In the genomic region with DNA sequence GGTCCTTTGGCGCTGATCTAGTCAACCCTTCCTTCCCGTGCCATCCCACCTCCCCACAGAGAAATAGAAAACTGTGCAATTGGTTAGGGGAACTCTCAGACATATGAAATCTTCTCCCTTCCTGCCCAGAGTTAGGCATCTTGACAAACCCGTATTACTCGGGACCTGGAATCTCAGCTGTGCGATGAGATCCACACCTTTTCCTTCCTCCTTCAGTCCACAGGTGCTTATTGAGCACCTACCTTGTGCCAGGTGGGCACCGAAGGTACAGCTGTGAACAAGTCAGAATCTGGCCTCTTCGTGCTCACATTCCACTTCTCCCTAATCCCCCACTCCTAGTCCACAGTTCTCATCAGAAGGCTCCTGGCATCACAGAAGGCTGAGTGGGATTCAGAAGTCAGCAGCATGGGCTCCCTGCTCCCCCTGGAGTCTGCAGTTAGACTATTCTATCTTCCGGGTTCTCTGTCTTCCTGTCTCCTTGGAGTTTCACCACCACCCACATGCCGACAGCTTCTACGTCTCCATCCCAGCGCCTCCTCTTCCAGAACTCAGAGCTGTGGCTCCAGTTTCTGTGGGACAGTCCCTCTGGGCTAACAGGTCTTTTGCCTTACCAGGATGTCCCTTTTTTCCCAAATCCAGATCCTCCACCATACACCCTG, we compare ENCODE assay signal across 13 cellular contexts. TPM values are rescaled to one million over a fixed set of nuclear protein-coding genes. Genes with fewer than 3 reads are reported as not detected.
A peak's percentile ranks its signal among the peaks of the same experiment; 100 is the strongest.
DNase-seq lines count a peak whose midpoint lies in the region; TF ChIP-seq lines count a peak whose summit lies in the region.
"Had no signal": no experiment of that assay in that cellular context is flagged by ENCODE, and none has a peak within 500 bp of the region (broad histone marks: within the 10 kb centered on the region; RNA-seq: fewer than 3 reads in every experiment).

No MANE protein-coding gene starts in this region.

- H3K27ac Mint-ChIP-seq in Calu3 (ENCODE audit: unreplicated experiment): no peak overlapping the region

- no peaks in the 10 kb centered on the region for H3K9me3 Mint-ChIP-seq in Calu3 (ENCODE audit: low read depth, unreplicated experiment)

- H2AK5ac ChIP-seq in neuronal stem cell (ENCODE audit: low read depth, low read length): no peak overlapping the region

- H3K9me3 ChIP-seq in adipocyte (ENCODE audit: control insufficient read depth, low read length) (no peaks in the 10 kb centered on the region), neuronal stem cell (replicated peaks in 1 of 2; ENCODE audit: control insufficient read depth in 2 of 2, insufficient read depth in 1 of 2, low read depth in 1 of 2, low read length in 2 of 2) (no peaks in the 10 kb centered on the region)
- H3K9me3 ChIP-seq: adrenal gland, BLaER1, transverse colon had no signal

- TF ChIP-seq CTCF in HFF-Myc (IDR thresholded peaks at IDR 0.05; ENCODE audit: low read depth, low read length, missing control alignments): peak; percentile 24
- no peak for TF ChIP-seq CTCF in Calu3 (IDR thresholded peaks at IDR 0.05; ENCODE audit: unreplicated experiment)

- H3K36me3 Mint-ChIP-seq in Calu3 (ENCODE audit: insufficient read depth, unreplicated experiment): peaks cover 5% of the 10 kb centered on the region

- no peak overlapping the region for H3K9ac ChIP-seq in adipocyte (ENCODE audit: low read length)
- H3K9ac ChIP-seq in neuronal stem cell (ENCODE audit: low read depth, low read length, poor library complexity): no peak overlapping the region
- H3K9ac ChIP-seq: BLaER1 had no signal

- H3K23ac ChIP-seq in neuronal stem cell (ENCODE audit: low read depth, low read length, poor library complexity): no peak overlapping the region

- H3K27me3 Mint-ChIP-seq in Calu3 (ENCODE audit: unreplicated experiment): peaks cover 40% of the 10 kb centered on the region

- no peak overlapping the region for H4K91ac ChIP-seq in neuronal stem cell (ENCODE audit: low read depth, low read length, poor library complexity)

- H2BK120ac ChIP-seq in neuronal stem cell (ENCODE audit: low read depth, low read length): no peak overlapping the region

- DNase-seq in NCI-H748 (lab: John Stamatoyannopoulos, UW; ENCODE audit: unreplicated experiment) (peak; percentile 20), NCI-H748 treated with DMSO at 0.1 percent for 48 hours (lab: John Stamatoyannopoulos, UW) (no peak), HFF-Myc (ENCODE audit: extremely low read depth, low read depth) (no peak), adipocyte (ENCODE audit: low read depth) (peak; percentile 32), neuronal stem cell (ENCODE audit: low spot score) (no peak), SW480 (ENCODE audit: low spot score) (no peak), Calu3 (no peak), SIG-M5 treated with dmso at 0.1 percent for 504 hours (lab: John Stamatoyannopoulos, UW; ENCODE audit: unreplicated experiment) (no peak)
- DNase-seq: kidney had no signal

- intact Hi-C loops in Calu3 (cut with micrococcal nuclease; ENCODE audit: unreplicated experiment): loop anchor here (1.0 kb wide), 1 partner anchor 51 kb away; no protein-coding TSS in a partner anchor

- peak overlapping the region; percentile 26 for H2BK5ac ChIP-seq in neuronal stem cell (ENCODE audit: low read length)

- H3K4me2 ChIP-seq in neuronal stem cell (ENCODE audit: insufficient read depth, low read length, poor library complexity, severe bottlenecking): no peak overlapping the region
- H3K4me2 ChIP-seq: BLaER1 had no signal

- no TSS peak for BruUV-seq in Calu3 (replicated peaks; lab: Mats Ljungman, UMichigan)

- WGBS in neuronal stem cell (ENCODE audit: extremely low coverage in 2 of 2, insufficient read length in 2 of 2, insufficient replicate concordance in 1 of 2), 2 donors: no CpG with 5 or more reads among the region's 11 CpGs

- H2BK15ac ChIP-seq in neuronal stem cell (ENCODE audit: low read length): no peak overlapping the region

- CTCF ChIA-PET in Calu3 (lab: Charles Lee): interaction anchor here (1.5 to 2.1 kb wide), 3 partner anchors 8 to 82 kb away, joined by 3 to 13 read pairs (median 6); no protein-coding TSS in a partner anchor

- H3K27me3 ChIP-seq in adipocyte (replicated peaks; ENCODE audit: control insufficient read depth, insufficient read depth, low read length) (peaks cover 65% of the 10 kb centered on the region), neuronal stem cell (ENCODE audit: control insufficient read depth in 3 of 3, insufficient read depth in 3 of 3, low read depth in 1 of 3, low read length in 3 of 3) (peaks cover 7 to 97% (median 81%) of the 10 kb centered on the region in 3 experiments)
- H3K27me3 ChIP-seq: adrenal gland had no signal

- no peak overlapping the region for H3K18ac ChIP-seq in neuronal stem cell (ENCODE audit: low read length)

- H2AFZ ChIP-seq in neuronal stem cell (ENCODE audit: low read length): no peak overlapping the region

- H2BK12ac ChIP-seq in neuronal stem cell (ENCODE audit: low read length): no peak overlapping the region

- H3K4me1 Mint-ChIP-seq in Calu3 (ENCODE audit: low read depth, unreplicated experiment): peaks cover 50% of the 10 kb centered on the region

- no peaks in the 10 kb centered on the region for H3K79me1 ChIP-seq in neuronal stem cell (ENCODE audit: low read depth, low read length)

- H3K4ac ChIP-seq in neuronal stem cell (ENCODE audit: low read length): no peak overlapping the region

- H3K27ac ChIP-seq in neuronal stem cell (replicated peaks; ENCODE audit: low read length): no peak overlapping the region
- H3K27ac ChIP-seq: BLaER1 had no signal

- peaks cover 6% of the 10 kb centered on the region for H3K4me1 ChIP-seq in adipocyte (ENCODE audit: control insufficient read depth, insufficient read depth, low read length)
- H3K4me1 ChIP-seq in neuronal stem cell (ENCODE audit: control insufficient read depth in 2 of 2, insufficient read depth in 1 of 2, low read depth in 1 of 2, low read length in 2 of 2): peaks cover 0 to 22% of the 10 kb centered on the region in 2 donors

- no peak overlapping the region for H3K4me3 Mint-ChIP-seq in Calu3 (ENCODE audit: low read depth, unreplicated experiment)

- H3K4me3 ChIP-seq in HFF-Myc (replicated peaks; ENCODE audit: low read depth, low read length) (no peak overlapping the region), adipocyte (ENCODE audit: low read length) (no peak overlapping the region), neuronal stem cell (ENCODE audit: low read length in 2 of 2) (no peak overlapping the region)
- H3K4me3 ChIP-seq: adrenal gland, BLaER1, transverse colon had no signal

- no peak overlapping the region for H4K8ac ChIP-seq in neuronal stem cell (ENCODE audit: low read depth, low read length)

- H3K36me3 ChIP-seq in adipocyte (ENCODE audit: control insufficient read depth, insufficient read depth, low read length, severe bottlenecking) (no peaks in the 10 kb centered on the region), neuronal stem cell (replicated peaks in 1 of 2; ENCODE audit: control insufficient read depth in 2 of 2, insufficient read depth in 2 of 2, low read length in 2 of 2) (no peaks in the 10 kb centered on the region)
- H3K36me3 ChIP-seq: adrenal gland, BLaER1, transverse colon had no signal

- no peak overlapping the region for H3K14ac ChIP-seq in neuronal stem cell (ENCODE audit: low read length)

RNA-seq across cellular contexts. Expression of gene KNCN, which starts 23.0 kb away (rescaled TPM):
- not detected for polyA plus RNA-seq in neuronal stem cell (2013, experiment 1 of 2)
- polyA plus RNA-seq in neuronal stem cell (2013, experiment 2 of 2): not detected
- total RNA-seq in Calu3 (2022): not detected in 2 replicates
- total RNA-seq: adrenal gland, kidney, Right ventricle myocardium superior, transverse colon had no signal

RNA-seq across cellular contexts. Expression of gene DMBX1, which starts 38.8 kb away (rescaled TPM):
- 0.15 TPM for polyA plus RNA-seq in neuronal stem cell (2013, experiment 1 of 2)
- polyA plus RNA-seq in neuronal stem cell (2013, experiment 2 of 2): 0.18 TPM
- total RNA-seq in Calu3 (2022): 0.88 and 2.3 TPM in 2 replicates
- total RNA-seq: kidney, Right ventricle myocardium superior, transverse colon had no signal

Comparison
In these comparisons a context has a peak if more than half of its experiments do, and no peak if none do; other contexts are left out.
1. DNase-seq: peak in NCI-H748 (single experiment) and adipocyte (single experiment); none in NCI-H748 treated with DMSO at 0.1 percent for 48 hours (single experiment), HFF-Myc (single experiment), neuronal stem cell (single experiment), SW480 (single experiment), Calu3 (single experiment) and SIG-M5 treated with dmso at 0.1 percent for 504 hours (single experiment).